In the genomic region with DNA sequence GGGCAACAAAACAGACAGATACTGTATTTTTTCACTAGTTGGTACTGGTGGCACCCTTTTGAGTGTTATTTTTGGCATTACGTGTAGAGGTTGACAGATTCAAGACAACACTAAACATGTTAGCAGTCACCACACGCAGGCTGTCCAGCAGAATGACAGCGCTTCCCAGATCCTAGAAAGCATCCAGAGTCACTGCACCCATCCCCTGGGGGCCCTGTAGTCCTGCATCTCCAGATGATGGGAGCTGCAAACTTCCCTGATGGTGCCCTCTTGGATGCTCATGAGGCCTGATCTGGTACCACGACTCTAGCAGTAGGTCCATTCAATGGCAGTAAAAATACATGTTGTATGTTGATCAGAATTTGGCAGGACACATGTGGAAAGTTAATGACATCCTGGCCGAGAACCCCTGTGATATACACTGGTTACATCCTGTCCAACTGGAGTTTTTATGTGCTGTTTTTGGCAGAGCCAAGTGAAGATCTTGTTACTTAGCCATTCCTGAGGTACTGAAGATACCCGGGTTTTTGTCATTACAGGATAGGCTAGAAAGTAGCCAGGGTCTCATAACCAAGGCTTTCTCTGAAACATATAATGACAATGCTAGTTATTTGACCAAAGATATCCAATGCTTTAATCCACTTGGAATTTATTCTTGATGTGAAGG, we compare ENCODE assay signal across 1 cellular context.
TF ChIP-seq lines count a peak whose summit lies in the region.

No MANE protein-coding gene starts in this region.

TF ChIP-seq in GM23338, 12 proteins besides CTCF, POLR2A, EP300 and RAD21 (continued from another document):
- TF ChIP-seq ZNF114 (CRISPR knock-in tag; IDR thresholded peaks at IDR 0.05) (no peak), ZNF331 (CRISPR knock-in tag; IDR thresholded peaks at IDR 0.05; ENCODE audit: low read depth) (no peak), EZH2 (IDR thresholded peaks at IDR 0.05; ENCODE audit: low read depth, unreplicated experiment) (no peak), EZH2phosphoT487 (IDR thresholded peaks at IDR 0.05; ENCODE audit: unreplicated experiment) (no peak)
- TF ChIP-seq, protein P1, sequence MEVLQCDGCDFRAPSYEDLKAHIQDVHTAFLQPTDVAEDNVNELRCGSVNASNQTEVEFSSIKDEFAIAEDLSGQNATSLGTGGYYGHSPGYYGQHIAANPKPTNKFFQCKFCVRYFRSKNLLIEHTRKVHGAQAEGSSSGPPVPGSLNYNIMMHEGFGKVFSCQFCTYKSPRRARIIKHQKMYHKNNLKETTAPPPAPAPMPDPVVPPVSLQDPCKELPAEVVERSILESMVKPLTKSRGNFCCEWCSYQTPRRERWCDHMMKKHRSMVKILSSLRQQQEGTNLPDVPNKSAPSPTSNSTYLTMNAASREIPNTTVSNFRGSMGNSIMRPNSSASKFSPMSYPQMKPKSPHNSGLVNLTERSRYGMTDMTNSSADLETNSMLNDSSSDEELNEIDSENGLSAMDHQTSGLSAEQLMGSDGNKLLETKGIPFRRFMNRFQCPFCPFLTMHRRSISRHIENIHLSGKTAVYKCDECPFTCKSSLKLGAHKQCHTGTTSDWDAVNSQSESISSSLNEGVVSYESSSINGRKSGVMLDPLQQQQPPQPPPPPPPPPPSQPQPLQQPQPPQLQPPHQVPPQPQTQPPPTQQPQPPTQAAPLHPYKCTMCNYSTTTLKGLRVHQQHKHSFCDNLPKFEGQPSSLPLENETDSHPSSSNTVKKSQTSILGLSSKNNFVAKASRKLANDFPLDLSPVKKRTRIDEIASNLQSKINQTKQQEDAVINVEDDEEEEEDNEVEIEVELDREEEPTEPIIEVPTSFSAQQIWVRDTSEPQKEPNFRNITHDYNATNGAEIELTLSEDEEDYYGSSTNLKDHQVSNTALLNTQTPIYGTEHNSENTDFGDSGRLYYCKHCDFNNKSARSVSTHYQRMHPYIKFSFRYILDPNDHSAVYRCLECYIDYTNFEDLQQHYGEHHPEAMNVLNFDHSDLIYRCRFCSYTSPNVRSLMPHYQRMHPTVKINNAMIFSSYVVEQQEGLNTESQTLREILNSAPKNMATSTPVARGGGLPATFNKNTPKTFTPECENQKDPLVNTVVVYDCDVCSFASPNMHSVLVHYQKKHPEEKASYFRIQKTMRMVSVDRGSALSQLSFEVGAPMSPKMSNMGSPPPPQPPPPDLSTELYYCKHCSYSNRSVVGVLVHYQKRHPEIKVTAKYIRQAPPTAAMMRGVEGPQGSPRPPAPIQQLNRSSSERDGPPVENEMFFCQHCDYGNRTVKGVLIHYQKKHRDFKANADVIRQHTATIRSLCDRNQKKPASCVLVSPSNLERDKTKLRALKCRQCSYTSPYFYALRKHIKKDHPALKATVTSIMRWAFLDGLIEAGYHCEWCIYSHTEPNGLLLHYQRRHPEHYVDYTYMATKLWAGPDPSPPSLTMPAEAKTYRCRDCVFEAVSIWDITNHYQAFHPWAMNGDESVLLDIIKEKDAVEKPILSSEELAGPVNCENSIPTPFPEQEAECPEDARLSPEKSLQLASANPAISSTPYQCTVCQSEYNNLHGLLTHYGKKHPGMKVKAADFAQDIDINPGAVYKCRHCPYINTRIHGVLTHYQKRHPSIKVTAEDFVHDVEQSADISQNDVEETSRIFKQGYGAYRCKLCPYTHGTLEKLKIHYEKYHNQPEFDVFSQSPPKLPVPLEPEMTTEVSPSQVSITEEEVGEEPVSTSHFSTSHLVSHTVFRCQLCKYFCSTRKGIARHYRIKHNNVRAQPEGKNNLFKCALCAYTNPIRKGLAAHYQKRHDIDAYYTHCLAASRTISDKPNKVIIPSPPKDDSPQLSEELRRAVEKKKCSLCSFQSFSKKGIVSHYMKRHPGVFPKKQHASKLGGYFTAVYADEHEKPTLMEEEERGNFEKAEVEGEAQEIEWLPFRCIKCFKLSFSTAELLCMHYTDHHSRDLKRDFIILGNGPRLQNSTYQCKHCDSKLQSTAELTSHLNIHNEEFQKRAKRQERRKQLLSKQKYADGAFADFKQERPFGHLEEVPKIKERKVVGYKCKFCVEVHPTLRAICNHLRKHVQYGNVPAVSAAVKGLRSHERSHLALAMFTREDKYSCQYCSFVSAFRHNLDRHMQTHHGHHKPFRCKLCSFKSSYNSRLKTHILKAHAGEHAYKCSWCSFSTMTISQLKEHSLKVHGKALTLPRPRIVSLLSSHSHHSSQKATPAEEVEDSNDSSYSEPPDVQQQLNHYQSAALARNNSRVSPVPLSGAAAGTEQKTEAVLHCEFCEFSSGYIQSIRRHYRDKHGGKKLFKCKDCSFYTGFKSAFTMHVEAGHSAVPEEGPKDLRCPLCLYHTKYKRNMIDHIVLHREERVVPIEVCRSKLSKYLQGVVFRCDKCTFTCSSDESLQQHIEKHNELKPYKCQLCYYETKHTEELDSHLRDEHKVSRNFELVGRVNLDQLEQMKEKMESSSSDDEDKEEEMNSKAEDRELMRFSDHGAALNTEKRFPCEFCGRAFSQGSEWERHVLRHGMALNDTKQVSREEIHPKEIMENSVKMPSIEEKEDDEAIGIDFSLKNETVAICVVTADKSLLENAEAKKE (CRISPR knock-in tag; IDR thresholded peaks at IDR 0.05): no peak
